In genomic region chr13:32175307-32175706, GRCh38 we compare ENCODE assay signal across 17 cellular contexts.
DNase-seq lines count a peak whose midpoint lies in the region; ATAC-seq and TF ChIP-seq lines count a peak whose summit lies in the region.
"Had no signal": no experiment of that assay in that cellular context is flagged by ENCODE, and none has a peak within 500 bp of the region (broad histone marks: within the 10 kb centered on the region; RNA-seq: fewer than 3 reads in every experiment).

No MANE protein-coding gene starts in this region.

- H3K27me3 ChIP-seq in mesenchymal stem cell (ENCODE audit: control insufficient read depth in 1 of 2, insufficient read depth in 1 of 2, low read length in 2 of 2) (no peaks in the 10 kb centered on the region), ascending aorta (no peaks in the 10 kb centered on the region)

- H3K79me1 ChIP-seq in mesenchymal stem cell (replicated peaks; ENCODE audit: low read length, poor library complexity, severe bottlenecking), result no peaks in the 10 kb centered on the region

- H4K8ac ChIP-seq in mesenchymal stem cell (ENCODE audit: low read length), result peak overlapping the region; percentile 28

- H2BK15ac ChIP-seq in mesenchymal stem cell (ENCODE audit: low read depth, poor library complexity, severe bottlenecking), result no peak overlapping the region

- ATAC-seq in GM18498 (IDR thresholded peaks at IDR 0.05; ENCODE audit: unreplicated experiment), result no peak

- DNase-seq in NCI-H2171 treated with DMSO at 0.1 percent for 48 hours (lab: John Stamatoyannopoulos, UW) (peak; percentile 8), NCI-H2171 (lab: John Stamatoyannopoulos, UW) (no peak), HEK293T (ENCODE audit: extremely low spot score) (no peak), erythroblast (lab: John Stamatoyannopoulos, UW) (peak; percentile 94 to 97), mesenchymal stem cell (no peak), ascending aorta (ENCODE audit: low spot score in 2 of 2) (no peak)
- no peak for DNase-seq in stimulated activated CD4-positive, alpha-beta T cell treated with anti-CD3 and anti-CD28 coated beads, Interleukin-2, amount 100 ng/mL, for 48 hours
- DNase-seq: Caco-2, DMS79 treated with DMSO at 0.1 percent for 48 hours, GDM1, GOT3, NCI-H1105 treated with DMSO at 0.1 percent for 48 hours, NCI-H187 treated with DMSO at 0.1 percent for 48 hours had no signal

- no peak overlapping the region for H3K18ac ChIP-seq in mesenchymal stem cell (ENCODE audit: low read depth in 1 of 2, low read length in 2 of 2)

- no peak overlapping the region for H3K23ac ChIP-seq in mesenchymal stem cell (ENCODE audit: low read length in 2 of 2)

- H3K4me3 ChIP-seq in mesenchymal stem cell (ENCODE audit: insufficient read depth in 1 of 2, low read depth in 1 of 2, low read length in 2 of 2) (no peak overlapping the region), ascending aorta (no peak overlapping the region)

- TF ChIP-seq CTCF in ascending aorta (IDR thresholded peaks at IDR 0.05), result no peak

- no peak overlapping the region for H2BK5ac ChIP-seq in mesenchymal stem cell (ENCODE audit: low read depth, low read length, poor library complexity, severe bottlenecking)

- intact Hi-C loops in ascending aorta (cut with DNase I), result no loop called here

- 93% methylated on average over 3 of the region's 6 CpGs for WGBS in mesenchymal stem cell

- peak; percentile 48 for TF ChIP-seq POLR2A in erythroblast (IDR thresholded peaks at IDR 0.05; ENCODE audit: low read length)

- H2BK12ac ChIP-seq in mesenchymal stem cell (ENCODE audit: low read length in 2 of 2), result no peak overlapping the region

- no peak overlapping the region for H2AK5ac ChIP-seq in mesenchymal stem cell (ENCODE audit: low read length, severe bottlenecking)

- H3K14ac ChIP-seq in mesenchymal stem cell (ENCODE audit: low read length in 2 of 2), result no peak overlapping the region

- H4K91ac ChIP-seq in mesenchymal stem cell (ENCODE audit: low read length), result no peak overlapping the region

- H3K9me3 ChIP-seq in mesenchymal stem cell (ENCODE audit: control insufficient read depth, low read length), result no peaks in the 10 kb centered on the region
- no peaks in the 10 kb centered on the region for H3K9me3 ChIP-seq in ascending aorta
- H3K9me3 ChIP-seq: Caco-2 had no signal

- H3K4me1 ChIP-seq in mesenchymal stem cell (ENCODE audit: control insufficient read depth, insufficient read depth, low read depth, low read length) (no peaks in the 10 kb centered on the region), ascending aorta (no peaks in the 10 kb centered on the region)

- H3K27ac ChIP-seq in mesenchymal stem cell (ENCODE audit: low read length, poor library complexity, severe bottlenecking) (no peak overlapping the region), ascending aorta (no peak overlapping the region)
- H3K27ac ChIP-seq: HL-60, KMS-11, RWPE1 had no signal

- CTCF ChIA-PET in HEK293T (lab: Yijun Ruan, JAX), result interaction anchor here (1.8 kb wide), 1 partner anchor 11 kb away, joined by 5 read pairs; no protein-coding TSS in a partner anchor

- no peak overlapping the region for H2AFZ ChIP-seq in mesenchymal stem cell (ENCODE audit: low read depth, low read length)

- POLR2A ChIA-PET in HEK293T (lab: Yijun Ruan, JAX), result no interaction called here

- no peak overlapping the region for H3K4me2 ChIP-seq in mesenchymal stem cell (ENCODE audit: low read length, poor library complexity, severe bottlenecking)
- H3K4me2 ChIP-seq: KMS-11 had no signal

- H3K36me3 ChIP-seq in mesenchymal stem cell (ENCODE audit: control insufficient read depth in 1 of 2, insufficient read depth in 2 of 2, low read depth in 1 of 2, low read length in 2 of 2) (peaks cover 0 to 6% of the 10 kb centered on the region in 2 experiments), ascending aorta (peaks cover 21 to 33% of the 10 kb centered on the region in 2 donors)

- no peak overlapping the region for H3K4ac ChIP-seq in mesenchymal stem cell (ENCODE audit: low read depth in 1 of 2, low read length in 2 of 2)

- no peak overlapping the region for H2BK120ac ChIP-seq in mesenchymal stem cell (ENCODE audit: low read depth, low read length)

- H3K9ac ChIP-seq in mesenchymal stem cell (ENCODE audit: low read length), result no peak overlapping the region
- H3K9ac ChIP-seq: KMS-11 had no signal

TF ChIP-seq in HEK293T, 16 proteins besides CTCF, POLR2A, EP300 and RAD21:
- no peak for TF ChIP-seq ARNT (IDR thresholded peaks at IDR 0.05)
- no peak for TF ChIP-seq SUZ12 (IDR thresholded peaks at IDR 0.05)
- TF ChIP-seq ZNF384 (IDR thresholded peaks at IDR 0.05), result no peak
- TF ChIP-seq L3MBTL2 (conservative IDR thresholded peaks at IDR 0.05), result no peak
- no peak for TF ChIP-seq CTBP1 (IDR thresholded peaks at IDR 0.05; ENCODE audit: borderline replicate concordance)
- TF ChIP-seq FOXA1 (IDR thresholded peaks at IDR 0.05), result no peak
- TF ChIP-seq BHLHE40 (IDR thresholded peaks at IDR 0.05; ENCODE audit: borderline replicate concordance), result no peak
- no peak for TF ChIP-seq FOXM1 (IDR thresholded peaks at IDR 0.05; ENCODE audit: borderline replicate concordance)
- TF ChIP-seq PKNOX1 (IDR thresholded peaks at IDR 0.05), result peak; percentile 55
TF ChIP-seq in HEK293T: peak in this region for 1.

Comparison
In these comparisons a context has a peak if more than half of its experiments do, and no peak if none do; other contexts are left out.
1. DNase-seq: peak in NCI-H2171 treated with DMSO at 0.1 percent for 48 hours (single experiment) and erythroblast (2 of 2); none in NCI-H2171 (single experiment), HEK293T (single experiment), mesenchymal stem cell (single experiment), ascending aorta (0 of 2) and stimulated activated CD4-positive, alpha-beta T cell treated with anti-CD3 and anti-CD28 coated beads, Interleukin-2, amount 100 ng/mL, for 48 hours (0 of 2).